Comparison of ENCODE assay signal across 8 cellular contexts in genomic region chr14:76920572-76921175, GRCh38.
DNase-seq lines count a peak whose midpoint lies in the region; ATAC-seq and TF ChIP-seq lines count a peak whose summit lies in the region.

No MANE protein-coding gene starts in this region.

- no peak overlapping the region for H3K27ac ChIP-seq in trophoblast cell (ENCODE audit: low read depth, low read length)

- no peak for TF ChIP-seq POLR2A in erythroblast (IDR thresholded peaks at IDR 0.05; ENCODE audit: low read length)

- H3K79me1 ChIP-seq in trophoblast cell (ENCODE audit: low read length), result peaks cover 40% of the 10 kb centered on the region

- POLR2A ChIA-PET in T-cell (lab: Charles Lee), result interaction anchor here in 1 of 2 donors (0.6 kb wide), 1 partner anchor 95 kb away, joined by 3 read pairs; no protein-coding TSS in a partner anchor

- DNase-seq in DMS79 treated with DMSO at 0.1 percent for 48 hours (lab: John Stamatoyannopoulos, UW), result peak; percentile 99
- DNase-seq in NCI-H2107 treated with DMSO at 0.1 percent for 48 hours (lab: John Stamatoyannopoulos, UW; ENCODE audit: unreplicated experiment), result peak; percentile 98
- no peak for DNase-seq in chondrocyte (ENCODE audit: low spot score)
- DNase-seq in trophoblast cell, result no peak
- DNase-seq in erythroblast (lab: John Stamatoyannopoulos, UW), result no peak
- DNase-seq in T-cell, result no peak
- DNase-seq in pons (ENCODE audit: low spot score), result no peak

- H3K4me1 Mint-ChIP-seq in chondrocyte (ENCODE audit: low read depth), result peaks cover 88% of the 10 kb centered on the region
- peaks cover 52 to 64% (median 59%) of the 10 kb centered on the region in 3 donors for H3K4me1 Mint-ChIP-seq in T-cell

- H3K9me3 Mint-ChIP-seq in chondrocyte (ENCODE audit: low read depth), result no peaks in the 10 kb centered on the region
- H3K9me3 Mint-ChIP-seq in T-cell, result no peaks in the 10 kb centered on the region

- H2AFZ ChIP-seq in trophoblast cell (ENCODE audit: insufficient read depth, low read length, poor library complexity), result no peak overlapping the region

- ATAC-seq in T-cell (replicated peaks in 1 of 4), result no peak
- ATAC-seq in HG02938 (IDR thresholded peaks at IDR 0.05; ENCODE audit: unreplicated experiment), result no peak

- peak overlapping the region; percentile 51 for H3K18ac ChIP-seq in trophoblast cell (ENCODE audit: low read length)

- peak overlapping the region; percentile 2 for H4K8ac ChIP-seq in trophoblast cell (ENCODE audit: low read depth, low read length)

- no peaks in the 10 kb centered on the region for H3K36me3 ChIP-seq in trophoblast cell (ENCODE audit: control insufficient read depth in 1 of 2, insufficient read depth in 2 of 2, low read length in 2 of 2)

- peak overlapping the region; percentile 81 for H4K91ac ChIP-seq in trophoblast cell (ENCODE audit: low read depth, low read length)

- no peak overlapping the region for H3K4me3 ChIP-seq in trophoblast cell (ENCODE audit: low read depth, low read length)

- H2BK120ac ChIP-seq in trophoblast cell (ENCODE audit: insufficient read depth, low read length, poor library complexity), result peak overlapping the region; percentile 55

- H3K23ac ChIP-seq in trophoblast cell (ENCODE audit: low read length), result no peak overlapping the region

- no peaks in the 10 kb centered on the region for H3K27me3 ChIP-seq in trophoblast cell (ENCODE audit: insufficient read depth, low read length)

- no CpG with 5 or more reads among the region's 10 CpGs for WGBS in trophoblast cell (ENCODE audit: extremely low coverage, insufficient coverage, insufficient read length)

- H3K27me3 Mint-ChIP-seq in chondrocyte (ENCODE audit: low read depth), result no peaks in the 10 kb centered on the region
- no peaks in the 10 kb centered on the region for H3K27me3 Mint-ChIP-seq in T-cell

- no peak overlapping the region for H3K4ac ChIP-seq in trophoblast cell (ENCODE audit: low read depth, low read length)

- peak overlapping the region; percentile 78 for H2BK12ac ChIP-seq in trophoblast cell (ENCODE audit: low read length)

- peak overlapping the region; percentile 99 for H3K27ac Mint-ChIP-seq in chondrocyte (ENCODE audit: unreplicated experiment)
- no peak overlapping the region for H3K27ac Mint-ChIP-seq in T-cell

- H2AK5ac ChIP-seq in trophoblast cell (ENCODE audit: low read length), result peak overlapping the region; percentile 67

- H4K12ac ChIP-seq in trophoblast cell (ENCODE audit: low read depth, low read length), result no peak overlapping the region

- H2BK5ac ChIP-seq in trophoblast cell (ENCODE audit: low read depth, low read length, poor library complexity), result peak overlapping the region; percentile 25

- H3K9me3 ChIP-seq in trophoblast cell (ENCODE audit: insufficient read depth, low read depth, low read length), result peaks cover 5% of the 10 kb centered on the region

- peaks cover 8% of the 10 kb centered on the region for H3K79me2 ChIP-seq in trophoblast cell (ENCODE audit: control insufficient read depth, insufficient read depth, low read length, poor library complexity)

- no peak overlapping the region for H3K9ac ChIP-seq in trophoblast cell (ENCODE audit: low read length)

- CTCF ChIA-PET in T-cell (lab: Charles Lee), result interaction anchor here (0.5 to 1.6 kb wide), 6 partner anchors 9 to 150 kb away, joined by 3 to 7 read pairs (median 4); no protein-coding TSS in a partner anchor

- H3K36me3 Mint-ChIP-seq in chondrocyte (ENCODE audit: low read depth) (no peaks in the 10 kb centered on the region), T-cell (no peaks in the 10 kb centered on the region)

- H3K4me1 ChIP-seq in trophoblast cell (ENCODE audit: control insufficient read depth in 1 of 2, insufficient read depth in 2 of 2, low read length in 2 of 2), result peaks cover 51 to 52% of the 10 kb centered on the region in 2 experiments

- H3K4me3 Mint-ChIP-seq in chondrocyte (ENCODE audit: unreplicated experiment) (no peak overlapping the region), T-cell (no peak overlapping the region)

- TF ChIP-seq CTCF in chondrocyte (IDR thresholded peaks at IDR 0.05), result no peak

- no peak overlapping the region for H3K4me2 ChIP-seq in trophoblast cell (ENCODE audit: low read length)

- H3K14ac ChIP-seq in trophoblast cell (ENCODE audit: low read length), result peak overlapping the region; percentile 33

Comparison
In these comparisons a context has a peak if more than half of its experiments do, and no peak if none do; other contexts are left out.
1. DNase-seq: peak in DMS79 treated with DMSO at 0.1 percent for 48 hours (single experiment) and NCI-H2107 treated with DMSO at 0.1 percent for 48 hours (single experiment); none in chondrocyte (single experiment), trophoblast cell (0 of 2), erythroblast (0 of 2), T-cell (0 of 34) and pons (single experiment).